Comparison of ENCODE assay signal across 18 cellular contexts in the genomic region with DNA sequence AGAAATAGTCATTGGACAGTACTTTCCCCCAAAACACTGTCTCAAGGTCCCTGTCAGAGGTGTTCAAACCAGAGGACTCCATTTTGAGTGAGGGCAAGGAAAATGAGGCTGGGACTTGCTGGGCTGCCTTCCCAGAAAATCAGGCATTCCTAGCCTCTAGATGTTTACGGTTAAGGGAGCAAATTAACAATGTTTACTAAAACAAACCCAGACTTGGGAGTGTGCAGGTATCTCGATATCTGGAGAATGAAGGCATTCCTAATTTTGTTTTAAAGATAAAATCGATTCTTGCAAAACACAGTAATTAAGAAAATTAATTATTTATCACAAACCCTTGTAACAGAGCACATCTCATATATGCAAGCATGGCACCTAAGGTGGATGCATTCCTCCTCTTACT. TPM values are rescaled to one million over a fixed set of nuclear protein-coding genes. Genes with fewer than 3 reads are reported as not detected.
DNase-seq lines count a peak whose midpoint lies in the region; ATAC-seq and TF ChIP-seq lines count a peak whose summit lies in the region.
"Had no signal": no experiment of that assay in that cellular context is flagged by ENCODE, and none has a peak within 500 bp of the region (broad histone marks: within the 10 kb centered on the region; RNA-seq: fewer than 3 reads in every experiment).

No MANE protein-coding gene starts in this region.

- ATAC-seq in activated naive CD8-positive, alpha-beta T cell treated with anti-CD3 and anti-CD28 coated beads, Interleukin-2, amount 50 U/mL, for 24 hours, result no peak
- ATAC-seq: GM12878 had no signal

- peaks cover 0 to 7% of the 10 kb centered on the region in 2 donors for H3K4me1 ChIP-seq in breast epithelium
- H3K4me1 ChIP-seq in trophoblast cell (ENCODE audit: control insufficient read depth in 1 of 2, insufficient read depth in 2 of 2, low read length in 2 of 2), result no peaks in the 10 kb centered on the region
- H3K4me1 ChIP-seq: BLaER1 had no signal

- no peak overlapping the region for H2BK5ac ChIP-seq in trophoblast cell (ENCODE audit: low read depth, low read length, poor library complexity)

- DNase-seq in breast epithelium (ENCODE audit: low spot score in 2 of 2), result no peak
- DNase-seq in MCF 10A (ENCODE audit: unreplicated experiment), result no peak
- DNase-seq in trophoblast cell, result peak; percentile 20 to 56
- DNase-seq in NCI-H524 (lab: John Stamatoyannopoulos, UW), result no peak
- DNase-seq in occipital lobe (lab: John Stamatoyannopoulos, UW), result no peak
- no peak for DNase-seq in activated naive CD8-positive, alpha-beta T cell treated with anti-CD3 and anti-CD28 coated beads, Interleukin-2, amount 50 U/mL, for 24 hours
- DNase-seq: 8988T; CD4-positive, alpha-beta memory T cell; DMS153; DMS79; GF-D8 had no signal

- no peak for TF ChIP-seq POLR2A in breast epithelium (IDR thresholded peaks at IDR 0.05)

- H4K12ac ChIP-seq in trophoblast cell (ENCODE audit: low read depth, low read length), result no peak overlapping the region

- CTCF ChIA-PET in MCF 10A (lab: Yijun Ruan, JAX), result interaction anchor here (0.6 kb wide), 3 partner anchors 13 to 392 kb away, joined by 3 to 5 read pairs (median 4); no protein-coding TSS in a partner anchor

- no peak overlapping the region for H3K18ac ChIP-seq in trophoblast cell (ENCODE audit: low read length)

- H3K79me1 ChIP-seq in trophoblast cell (ENCODE audit: low read length), result peaks cover 1% of the 10 kb centered on the region

- H2AK5ac ChIP-seq in trophoblast cell (ENCODE audit: low read length), result no peak overlapping the region

- no peaks in the 10 kb centered on the region for H3K36me3 Mint-ChIP-seq in MCF 10A (ENCODE audit: insufficient read depth, unreplicated experiment)
- H3K36me3 Mint-ChIP-seq in activated naive CD8-positive, alpha-beta T cell treated with anti-CD3 and anti-CD28 coated beads, Interleukin-2, amount 50 U/mL, for 24 hours (ENCODE audit: low read depth), result no peaks in the 10 kb centered on the region
- H3K36me3 Mint-ChIP-seq: CD14-positive monocyte; CD4-positive, alpha-beta memory T cell had no signal

- no peak overlapping the region for H3K23ac ChIP-seq in trophoblast cell (ENCODE audit: low read length)

- no peak overlapping the region for H3K4me2 ChIP-seq in trophoblast cell (ENCODE audit: low read length)
- H3K4me2 ChIP-seq: BLaER1 had no signal

- no peak overlapping the region for H3K14ac ChIP-seq in trophoblast cell (ENCODE audit: low read length)

- no TSS peak for BruUV-seq in MCF 10A (replicated peaks; lab: Mats Ljungman, UMichigan)

- no peak overlapping the region for H3K4ac ChIP-seq in trophoblast cell (ENCODE audit: low read depth, low read length)

- H3K9me3 Mint-ChIP-seq in MCF 10A (ENCODE audit: unreplicated experiment), result no peaks in the 10 kb centered on the region
- H3K9me3 Mint-ChIP-seq in activated naive CD8-positive, alpha-beta T cell treated with anti-CD3 and anti-CD28 coated beads, Interleukin-2, amount 50 U/mL, for 24 hours, result no peaks in the 10 kb centered on the region
- H3K9me3 Mint-ChIP-seq: CD4-positive, alpha-beta memory T cell had no signal

- H3K9ac ChIP-seq in trophoblast cell (ENCODE audit: low read length), result no peak overlapping the region
- H3K9ac ChIP-seq: BLaER1 had no signal

- peak overlapping the region; percentile 26 to 40 for H3K27ac ChIP-seq in breast epithelium
- peak overlapping the region; percentile 40 for H3K27ac ChIP-seq in VCaP
- H3K27ac ChIP-seq in trophoblast cell (ENCODE audit: low read depth, low read length), result no peak overlapping the region
- H3K27ac ChIP-seq: BLaER1, HL-60 had no signal

- POLR2A ChIA-PET in MCF 10A (lab: Yijun Ruan, JAX), result no interaction called here

- H2BK120ac ChIP-seq in trophoblast cell (ENCODE audit: insufficient read depth, low read length, poor library complexity), result no peak overlapping the region

- TF ChIP-seq CTCF in breast epithelium (IDR thresholded peaks at IDR 0.05), result no peak
- TF ChIP-seq CTCF in MCF 10A (IDR thresholded peaks at IDR 0.05; ENCODE audit: unreplicated experiment), result no peak
- no peak for TF ChIP-seq CTCF in VCaP (conservative IDR thresholded peaks at IDR 0.05)

- no CpG with 5 or more reads among the region's 3 CpGs for WGBS in trophoblast cell (ENCODE audit: extremely low coverage, insufficient coverage, insufficient read length)

- peaks cover 6% of the 10 kb centered on the region for H3K4me1 Mint-ChIP-seq in MCF 10A (ENCODE audit: insufficient read depth, unreplicated experiment)
- no peaks in the 10 kb centered on the region for H3K4me1 Mint-ChIP-seq in activated naive CD8-positive, alpha-beta T cell treated with anti-CD3 and anti-CD28 coated beads, Interleukin-2, amount 50 U/mL, for 24 hours
- H3K4me1 Mint-ChIP-seq: CD4-positive, alpha-beta memory T cell had no signal

- H3K4me3 ChIP-seq in breast epithelium (no peak overlapping the region), trophoblast cell (ENCODE audit: low read depth, low read length) (no peak overlapping the region)
- H3K4me3 ChIP-seq: BLaER1, GM12878, HAP-1 had no signal

- no peak overlapping the region for H4K91ac ChIP-seq in trophoblast cell (ENCODE audit: low read depth, low read length)

- no peak overlapping the region for H2BK12ac ChIP-seq in trophoblast cell (ENCODE audit: low read length)

- no peak overlapping the region for H3K27ac Mint-ChIP-seq in MCF 10A (ENCODE audit: low read depth, unreplicated experiment)
- no peak overlapping the region for H3K27ac Mint-ChIP-seq in activated naive CD8-positive, alpha-beta T cell treated with anti-CD3 and anti-CD28 coated beads, Interleukin-2, amount 50 U/mL, for 24 hours
- H3K27ac Mint-ChIP-seq: CD14-positive monocyte; CD4-positive, alpha-beta memory T cell had no signal

- H3K79me2 ChIP-seq in trophoblast cell (ENCODE audit: control insufficient read depth, insufficient read depth, low read length, poor library complexity), result no peaks in the 10 kb centered on the region

- H3K27me3 ChIP-seq in breast epithelium (no peaks in the 10 kb centered on the region), trophoblast cell (ENCODE audit: insufficient read depth, low read length) (no peaks in the 10 kb centered on the region)
- H3K27me3 ChIP-seq: BLaER1 had no signal

- no peak overlapping the region for H4K8ac ChIP-seq in trophoblast cell (ENCODE audit: low read depth, low read length)

- H3K9me3 ChIP-seq in breast epithelium (no peaks in the 10 kb centered on the region), trophoblast cell (ENCODE audit: insufficient read depth, low read depth, low read length) (no peaks in the 10 kb centered on the region)
- H3K9me3 ChIP-seq: BLaER1, HAP-1 had no signal

- H2AFZ ChIP-seq in trophoblast cell (ENCODE audit: insufficient read depth, low read length, poor library complexity), result no peak overlapping the region

- intact Hi-C loops in breast epithelium (cut with DNase I; ENCODE audit: low total_unique reads), result no loop called here
- intact Hi-C loops in MCF 10A (cut with micrococcal nuclease), result no loop called here

- H3K4me3 Mint-ChIP-seq in MCF 10A (ENCODE audit: unreplicated experiment), result no peak overlapping the region
- H3K4me3 Mint-ChIP-seq in activated naive CD8-positive, alpha-beta T cell treated with anti-CD3 and anti-CD28 coated beads, Interleukin-2, amount 50 U/mL, for 24 hours, result no peak overlapping the region
- H3K4me3 Mint-ChIP-seq: CD14-positive monocyte; CD4-positive, alpha-beta memory T cell had no signal

- H3K27me3 Mint-ChIP-seq in MCF 10A (ENCODE audit: insufficient read depth, unreplicated experiment), result no peaks in the 10 kb centered on the region
- H3K27me3 Mint-ChIP-seq in activated naive CD8-positive, alpha-beta T cell treated with anti-CD3 and anti-CD28 coated beads, Interleukin-2, amount 50 U/mL, for 24 hours, result no peaks in the 10 kb centered on the region
- H3K27me3 Mint-ChIP-seq: CD4-positive, alpha-beta memory T cell had no signal

- H3K36me3 ChIP-seq in breast epithelium (no peaks in the 10 kb centered on the region), trophoblast cell (ENCODE audit: control insufficient read depth in 1 of 2, insufficient read depth in 2 of 2, low read length in 2 of 2) (no peaks in the 10 kb centered on the region)
- H3K36me3 ChIP-seq: BLaER1, HAP-1 had no signal

RNA-seq across cellular contexts. Expression of gene CITED4, which starts 48.9 kb away (rescaled TPM):
- total RNA-seq in breast epithelium, result 100 to 1,000 TPM in 1 of 3 donors, 10 to 100 TPM in 2; 12.2 to 136 (median 26.9) TPM
- 22.5 and 43.5 TPM in 2 replicates for total RNA-seq in MCF 10A (2022)
- polyA plus RNA-seq in trophoblast cell (2013), result 2.7 and 3.4 TPM in 2 replicates
- 0.62 TPM for total RNA-seq in occipital lobe
- total RNA-seq: HT1080 had no signal

Comparison
In these comparisons a context has a peak if more than half of its experiments do, and no peak if none do; other contexts are left out.
1. DNase-seq: peak in trophoblast cell (2 of 2); none in breast epithelium (0 of 2), MCF 10A (single experiment), NCI-H524 (0 of 2), occipital lobe (single experiment) and activated naive CD8-positive, alpha-beta T cell treated with anti-CD3 and anti-CD28 coated beads, Interleukin-2, amount 50 U/mL, for 24 hours (single experiment).